9 cellular contexts compared by ENCODE assay signal in genomic region chr6:158629376-158630221, GRCh38. TPM values are rescaled to one million over a fixed set of nuclear protein-coding genes. Genes with fewer than 3 reads are reported as not detected.
DNase-seq lines count a peak whose midpoint lies in the region; ATAC-seq and TF ChIP-seq lines count a peak whose summit lies in the region.
"Had no signal": no experiment of that assay in that cellular context is flagged by ENCODE, and none has a peak within 500 bp of the region (broad histone marks: within the 10 kb centered on the region; RNA-seq: fewer than 3 reads in every experiment).

No MANE protein-coding gene starts in this region.

- intact Hi-C loops in left ventricle myocardium inferior (cut with micrococcal nuclease): no loop called here
- intact Hi-C loops in mucosa of descending colon (cut with DNase I, micrococcal nuclease): no loop called here

- ATAC-seq in activated CD8-positive, alpha-beta T cell treated with anti-CD3 and anti-CD28 coated beads, Interleukin-2, amount 10 ng/mL, durations not matched to agents 7 days and 5 days: no peak
- ATAC-seq in HG03521 (IDR thresholded peaks at IDR 0.05; ENCODE audit: unreplicated experiment) (no peak), mucosa of descending colon (no peak)

- H3K36me3 ChIP-seq in left ventricle myocardium inferior (peaks cover 21% of the 10 kb centered on the region), mucosa of descending colon (ENCODE audit: low read depth) (no peaks in the 10 kb centered on the region)

- H3K27ac ChIP-seq in left ventricle myocardium inferior (replicated peaks): peak overlapping the region; percentile 38

- no peaks in the 10 kb centered on the region for H3K9me3 ChIP-seq in left ventricle myocardium inferior (replicated peaks)
- H3K9me3 ChIP-seq in mucosa of descending colon: no peaks in the 10 kb centered on the region

- no peak overlapping the region for H3K4me3 ChIP-seq in left ventricle myocardium inferior
- H3K4me3 ChIP-seq in mucosa of descending colon: no peak overlapping the region

- H3K27ac Mint-ChIP-seq in activated CD8-positive, alpha-beta T cell treated with anti-CD3 and anti-CD28 coated beads, Interleukin-2, amount 10 ng/mL, durations not matched to agents 7 days and 5 days: peak overlapping the region; percentile 48
- peak overlapping the region; percentile 62 for H3K27ac Mint-ChIP-seq in type B pancreatic cell

- H3K9me3 Mint-ChIP-seq in activated CD8-positive, alpha-beta T cell treated with anti-CD3 and anti-CD28 coated beads, Interleukin-2, amount 10 ng/mL, durations not matched to agents 7 days and 5 days (ENCODE audit: insufficient read depth): no peaks in the 10 kb centered on the region
- H3K9me3 Mint-ChIP-seq in type B pancreatic cell: no peaks in the 10 kb centered on the region

- peaks cover 42% of the 10 kb centered on the region for H3K4me1 Mint-ChIP-seq in activated CD8-positive, alpha-beta T cell treated with anti-CD3 and anti-CD28 coated beads, Interleukin-2, amount 10 ng/mL, durations not matched to agents 7 days and 5 days (ENCODE audit: low read depth)
- peaks cover 16% of the 10 kb centered on the region for H3K4me1 Mint-ChIP-seq in type B pancreatic cell (ENCODE audit: unreplicated experiment)

- CTCF ChIA-PET in activated CD8-positive, alpha-beta T cell treated with anti-CD3 and anti-CD28 coated beads, Interleukin-2, amount 10 ng/mL, durations not matched to agents 7 days and 5 days (lab: Charles Lee): interaction anchor here (1.1 to 2.2 kb wide), 6 partner anchors 9 to 62 kb away, joined by 3 to 12 read pairs (median 4); no protein-coding TSS in a partner anchor

- TF ChIP-seq CTCF in left ventricle myocardium inferior (IDR thresholded peaks at IDR 0.05; ENCODE audit: borderline replicate concordance) (peak; percentile 56), type B pancreatic cell (conservative IDR thresholded peaks at IDR 0.05) (no peak), mucosa of descending colon (IDR thresholded peaks at IDR 0.05) (no peak)

- POLR2A ChIA-PET in activated CD8-positive, alpha-beta T cell treated with anti-CD3 and anti-CD28 coated beads, Interleukin-2, amount 10 ng/mL, durations not matched to agents 7 days and 5 days (lab: Charles Lee): no interaction called here

- H3K27me3 Mint-ChIP-seq in activated CD8-positive, alpha-beta T cell treated with anti-CD3 and anti-CD28 coated beads, Interleukin-2, amount 10 ng/mL, durations not matched to agents 7 days and 5 days (ENCODE audit: low read depth): no peaks in the 10 kb centered on the region
- H3K27me3 Mint-ChIP-seq in type B pancreatic cell: no peaks in the 10 kb centered on the region

- H3K27me3 ChIP-seq in left ventricle myocardium inferior (ENCODE audit: low read depth): no peaks in the 10 kb centered on the region

- no peak overlapping the region for H3K4me3 Mint-ChIP-seq in activated CD8-positive, alpha-beta T cell treated with anti-CD3 and anti-CD28 coated beads, Interleukin-2, amount 10 ng/mL, durations not matched to agents 7 days and 5 days
- no peak overlapping the region for H3K4me3 Mint-ChIP-seq in type B pancreatic cell

- H3K4me1 ChIP-seq in left ventricle myocardium inferior (peaks cover 53% of the 10 kb centered on the region), mucosa of descending colon (ENCODE audit: low read depth) (peaks cover 26% of the 10 kb centered on the region)

- DNase-seq in stimulated activated CD4-positive, alpha-beta T cell treated with anti-CD3 and anti-CD28 coated beads, Interleukin-4, amount 100 ng/mL, for 1 hour: peak; percentile 30
- DNase-seq in stimulated activated CD4-positive, alpha-beta T cell treated with anti-CD3 and anti-CD28 coated beads, Interleukin-1b, Interleukin-23, amount 100 ng/mL, for 48 hours: no peak
- peak; percentile 37 for DNase-seq in activated CD8-positive, alpha-beta T cell treated with anti-CD3 and anti-CD28 coated beads, Interleukin-2, amount 10 ng/mL, durations not matched to agents 7 days and 5 days
- DNase-seq in left ventricle myocardium inferior: no peak
- DNase-seq in type B pancreatic cell (ENCODE audit: extremely low spot score, unreplicated experiment): no peak
- no peak for DNase-seq in mucosa of descending colon
- DNase-seq in NCI-H1694 treated with DMSO at 0.1 percent for 48 hours (lab: John Stamatoyannopoulos, UW): no peak
- DNase-seq: NCI-H2081 treated with DMSO at 0.1 percent for 48 hours had no signal

- peaks cover 64% of the 10 kb centered on the region for H3K36me3 Mint-ChIP-seq in activated CD8-positive, alpha-beta T cell treated with anti-CD3 and anti-CD28 coated beads, Interleukin-2, amount 10 ng/mL, durations not matched to agents 7 days and 5 days (ENCODE audit: low read depth)
- peaks cover 37% of the 10 kb centered on the region for H3K36me3 Mint-ChIP-seq in type B pancreatic cell

RNA-seq across cellular contexts. Expression of gene DYNLT1, which starts 14.9 kb away (rescaled TPM):
- 10 to 100 TPM; 79.0 to 86.4 TPM for total RNA-seq in activated CD8-positive, alpha-beta T cell treated with anti-CD3 and anti-CD28 coated beads, Interleukin-2, amount 10 ng/mL, durations not matched to agents 7 days and 5 days
- total RNA-seq in left ventricle myocardium inferior (126 TPM), type B pancreatic cell (ENCODE audit: low replicate concordance) (138 and 149 TPM in 2 replicates), mucosa of descending colon (100 to 1,000 TPM; 113 to 153 (median 147) TPM)

RNA-seq across cellular contexts. Expression of gene SYTL3, which starts 20.3 kb away (rescaled TPM):
- total RNA-seq in activated CD8-positive, alpha-beta T cell treated with anti-CD3 and anti-CD28 coated beads, Interleukin-2, amount 10 ng/mL, durations not matched to agents 7 days and 5 days: 10 to 100 TPM; 43.5 to 48.3 TPM
- 11.2 TPM for total RNA-seq in left ventricle myocardium inferior
- total RNA-seq in type B pancreatic cell (ENCODE audit: low replicate concordance): 2.2 and 2.8 TPM in 2 replicates
- total RNA-seq in mucosa of descending colon: 1 to 10 TPM; 2.8 to 4.7 (median 4.4) TPM

Comparison
In these comparisons a context has a peak if more than half of its experiments do, and no peak if none do; other contexts are left out.
1. DNase-seq: peak in stimulated activated CD4-positive, alpha-beta T cell treated with anti-CD3 and anti-CD28 coated beads, Interleukin-4, amount 100 ng/mL, for 1 hour (single experiment) and activated CD8-positive, alpha-beta T cell treated with anti-CD3 and anti-CD28 coated beads, Interleukin-2, amount 10 ng/mL, durations not matched to agents 7 days and 5 days (single experiment); none in stimulated activated CD4-positive, alpha-beta T cell treated with anti-CD3 and anti-CD28 coated beads, Interleukin-1b, Interleukin-23, amount 100 ng/mL, for 48 hours (single experiment), left ventricle myocardium inferior (single experiment), type B pancreatic cell (single experiment), mucosa of descending colon (0 of 3) and NCI-H1694 treated with DMSO at 0.1 percent for 48 hours (single experiment).